ENCODE assay signal across 8 cellular contexts in the genomic region with DNA sequence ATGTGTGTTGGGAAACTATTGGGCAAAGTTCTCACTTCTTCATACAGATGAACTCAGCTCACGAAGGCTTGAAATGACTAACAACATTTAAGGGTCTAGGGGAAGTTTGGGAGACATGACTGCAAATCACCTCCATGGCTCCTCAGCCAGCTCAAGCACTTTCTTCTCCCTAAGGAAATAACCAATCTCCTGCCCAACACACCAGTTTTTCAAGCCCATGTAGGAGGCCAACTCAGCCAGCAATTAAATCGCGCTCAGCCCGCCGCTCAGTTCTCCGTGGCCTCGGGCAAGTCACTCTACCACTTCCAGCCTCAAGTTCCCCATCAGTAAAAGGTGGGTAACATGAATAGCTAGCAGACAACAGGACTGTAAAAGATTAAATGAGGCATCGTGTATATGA. TPM values are rescaled to one million over a fixed set of nuclear protein-coding genes. Genes with fewer than 3 reads are reported as not detected.
DNase-seq lines count a peak whose midpoint lies in the region; ATAC-seq and TF ChIP-seq lines count a peak whose summit lies in the region.

No MANE protein-coding gene starts in this region.

- peaks cover 17% of the 10 kb centered on the region; the same call in 1 of the 2 replicates for H4K20me1 ChIP-seq in Karpas-422 (ENCODE audit: insufficient read depth, low read depth, low read length)

- ATAC-seq in thoracic aorta (ENCODE audit: insufficient number of reproducible peaks, low FRiP score, low read depth) (no peak), HG02981 (IDR thresholded peaks at IDR 0.05; ENCODE audit: unreplicated experiment) (no peak), GM21529 (IDR thresholded peaks at IDR 0.05; ENCODE audit: unreplicated experiment) (no peak)

- TF ChIP-seq RAD21 in liver (IDR thresholded peaks at IDR 0.05), result no peak

- peaks cover 24% of the 10 kb centered on the region; the same call in 1 of the 2 replicates for H3K36me3 ChIP-seq in Karpas-422 (ENCODE audit: insufficient read depth, low read length)
- peaks cover 0 to 6% (median 0%) of the 10 kb centered on the region in 4 donors for H3K36me3 ChIP-seq in liver (ENCODE audit: control insufficient read depth in 4 of 4, insufficient read depth in 3 of 4, low read depth in 1 of 4, low read length in 3 of 4)
- peaks cover 3% of the 10 kb centered on the region for H3K36me3 ChIP-seq in thoracic aorta

- H3K4me2 ChIP-seq in Karpas-422 (ENCODE audit: low read depth, low read length, poor library complexity, severe bottlenecking), result peak overlapping the region; percentile 77

- H3K4me1 ChIP-seq in Karpas-422 (ENCODE audit: low read length) (peaks cover 28% of the 10 kb centered on the region), liver (ENCODE audit: control insufficient read depth in 4 of 4, insufficient read depth in 4 of 4, low read length in 3 of 4) (peaks cover 6 to 43% (median 31%) of the 10 kb centered on the region in 4 donors), thoracic aorta (ENCODE audit: control insufficient read depth in 1 of 2, low read depth in 2 of 2) (peaks cover 38 to 57% of the 10 kb centered on the region in 2 donors)

- WGBS in liver, result under 1% methylated on average over 8 of the region's 8 CpGs

- peak overlapping the region; percentile 82 for H3K4me3 ChIP-seq in Karpas-422 (ENCODE audit: low read length)
- peak overlapping the region; percentile 86 for H3K4me3 ChIP-seq in astrocyte of the cerebellum (ENCODE audit: low read depth, low read length)
- peak overlapping the region; percentile 69 to 96 (median 86) for H3K4me3 ChIP-seq in liver (ENCODE audit: low read depth in 1 of 3, low read length in 3 of 3)
- H3K4me3 ChIP-seq in thoracic aorta, result peak overlapping the region; percentile 93

- no peaks in the 10 kb centered on the region for H3K27me3 ChIP-seq in Karpas-422 (ENCODE audit: low read length)
- no peaks in the 10 kb centered on the region for H3K27me3 ChIP-seq in liver (ENCODE audit: control insufficient read depth in 4 of 4, insufficient read depth in 4 of 4, low read length in 3 of 4)
- H3K27me3 ChIP-seq in thoracic aorta (replicated peaks; ENCODE audit: insufficient read depth), result no peaks in the 10 kb centered on the region

- H3K9me3 ChIP-seq in Karpas-422 (ENCODE audit: low read length) (no peaks in the 10 kb centered on the region), liver (ENCODE audit: control insufficient read depth in 4 of 4, low read length in 3 of 4) (no peaks in the 10 kb centered on the region), thoracic aorta (no peaks in the 10 kb centered on the region)

- peak overlapping the region; percentile 23; the same call in 1 of the 2 replicates for H2AFZ ChIP-seq in Karpas-422 (ENCODE audit: low read length)

- H3K9me2 ChIP-seq in Karpas-422 (replicated peaks; ENCODE audit: insufficient read depth, low read length), result no peaks in the 10 kb centered on the region

- peak overlapping the region; percentile 90 for H3K9ac ChIP-seq in Karpas-422 (ENCODE audit: low read length)
- H3K9ac ChIP-seq in liver (ENCODE audit: low read depth in 1 of 2, low read length in 2 of 2), result peak overlapping the region; percentile 68 to 87

- DNase-seq in Daoy (ENCODE audit: low read depth), result peak; percentile 30
- no peak for DNase-seq in Karpas-422
- no peak for DNase-seq in astrocyte of the cerebellum (ENCODE audit: low read depth)
- DNase-seq in thoracic aorta (ENCODE audit: low spot score), result no peak
- no peak for DNase-seq in KBM-7

- H3K27ac ChIP-seq in Karpas-422 (ENCODE audit: low read length), result peak overlapping the region; percentile 84
- peak overlapping the region; percentile 89 to 98 for H3K27ac ChIP-seq in liver (ENCODE audit: low read depth in 1 of 2, low read length in 2 of 2)
- H3K27ac ChIP-seq in thoracic aorta, result peak overlapping the region; percentile 88 to 91

- in situ Hi-C loops in astrocyte of the cerebellum (cut with HindIII; ENCODE audit: low sequenced_read_pairs), result no loop called here
- in situ Hi-C loops in KBM-7 (cut with MboI; ENCODE audit: low pct_unique_long_range_greater_than_20kb, low sequenced_read_pairs), result no loop called here

- no peak for TF ChIP-seq CTCF in astrocyte of the cerebellum (IDR thresholded peaks at IDR 0.05; ENCODE audit: low read depth, low read length, missing control alignments)
- no peak for TF ChIP-seq CTCF in liver (IDR thresholded peaks at IDR 0.05; ENCODE audit: low read depth, low read length, missing input control)
- TF ChIP-seq CTCF in thoracic aorta (IDR thresholded peaks at IDR 0.05), result no peak

- H3K79me2 ChIP-seq in Karpas-422 (ENCODE audit: low read length), result peaks cover 54% of the 10 kb centered on the region

TF ChIP-seq in liver, 16 proteins besides CTCF, POLR2A, EP300 and RAD21:
- TF ChIP-seq HNF4G (IDR thresholded peaks at IDR 0.05) (no peak), FOXA1 (IDR thresholded peaks at IDR 0.05) (no peak), NR2F2 (IDR thresholded peaks at IDR 0.05) (no peak), HNF4A (conservative IDR thresholded peaks at IDR 0.05) (no peak), RXRA (IDR thresholded peaks at IDR 0.05) (no peak), JUND (IDR thresholded peaks at IDR 0.05) (no peak), TAF1 (conservative IDR thresholded peaks at IDR 0.05) (no peak), GABPA (IDR thresholded peaks at IDR 0.05 in 1 of 2, conservative IDR thresholded peaks at IDR 0.05 in 1 of 2) (no peak), EGR1 (IDR thresholded peaks at IDR 0.05; ENCODE audit: low read depth in 2 of 2) (no peak), FOXA2 (IDR thresholded peaks at IDR 0.05) (no peak), YY1 (IDR thresholded peaks at IDR 0.05) (no peak)
- TF ChIP-seq, protein P1, sequence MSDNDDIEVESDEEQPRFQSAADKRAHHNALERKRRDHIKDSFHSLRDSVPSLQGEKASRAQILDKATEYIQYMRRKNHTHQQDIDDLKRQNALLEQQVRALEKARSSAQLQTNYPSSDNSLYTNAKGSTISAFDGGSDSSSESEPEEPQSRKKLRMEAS (IDR thresholded peaks at IDR 0.05), result no peak
- TF ChIP-seq, protein P2, sequence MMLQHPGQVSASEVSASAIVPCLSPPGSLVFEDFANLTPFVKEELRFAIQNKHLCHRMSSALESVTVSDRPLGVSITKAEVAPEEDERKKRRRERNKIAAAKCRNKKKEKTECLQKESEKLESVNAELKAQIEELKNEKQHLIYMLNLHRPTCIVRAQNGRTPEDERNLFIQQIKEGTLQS (IDR thresholded peaks at IDR 0.05), result no peak
- TF ChIP-seq, protein P3, sequence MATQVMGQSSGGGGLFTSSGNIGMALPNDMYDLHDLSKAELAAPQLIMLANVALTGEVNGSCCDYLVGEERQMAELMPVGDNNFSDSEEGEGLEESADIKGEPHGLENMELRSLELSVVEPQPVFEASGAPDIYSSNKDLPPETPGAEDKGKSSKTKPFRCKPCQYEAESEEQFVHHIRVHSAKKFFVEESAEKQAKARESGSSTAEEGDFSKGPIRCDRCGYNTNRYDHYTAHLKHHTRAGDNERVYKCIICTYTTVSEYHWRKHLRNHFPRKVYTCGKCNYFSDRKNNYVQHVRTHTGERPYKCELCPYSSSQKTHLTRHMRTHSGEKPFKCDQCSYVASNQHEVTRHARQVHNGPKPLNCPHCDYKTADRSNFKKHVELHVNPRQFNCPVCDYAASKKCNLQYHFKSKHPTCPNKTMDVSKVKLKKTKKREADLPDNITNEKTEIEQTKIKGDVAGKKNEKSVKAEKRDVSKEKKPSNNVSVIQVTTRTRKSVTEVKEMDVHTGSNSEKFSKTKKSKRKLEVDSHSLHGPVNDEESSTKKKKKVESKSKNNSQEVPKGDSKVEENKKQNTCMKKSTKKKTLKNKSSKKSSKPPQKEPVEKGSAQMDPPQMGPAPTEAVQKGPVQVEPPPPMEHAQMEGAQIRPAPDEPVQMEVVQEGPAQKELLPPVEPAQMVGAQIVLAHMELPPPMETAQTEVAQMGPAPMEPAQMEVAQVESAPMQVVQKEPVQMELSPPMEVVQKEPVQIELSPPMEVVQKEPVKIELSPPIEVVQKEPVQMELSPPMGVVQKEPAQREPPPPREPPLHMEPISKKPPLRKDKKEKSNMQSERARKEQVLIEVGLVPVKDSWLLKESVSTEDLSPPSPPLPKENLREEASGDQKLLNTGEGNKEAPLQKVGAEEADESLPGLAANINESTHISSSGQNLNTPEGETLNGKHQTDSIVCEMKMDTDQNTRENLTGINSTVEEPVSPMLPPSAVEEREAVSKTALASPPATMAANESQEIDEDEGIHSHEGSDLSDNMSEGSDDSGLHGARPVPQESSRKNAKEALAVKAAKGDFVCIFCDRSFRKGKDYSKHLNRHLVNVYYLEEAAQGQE (IDR thresholded peaks at IDR 0.05), result no peak
TF ChIP-seq in liver: peak in this region for 0.

RNA-seq across cellular contexts. Expression of a gene that starts 0.8 kb away (rescaled TPM):
- total RNA-seq in Daoy (2014; rRNA removed; shearing (Covaris generic)), result 29.3 and 39.9 TPM in 2 replicates
- total RNA-seq in Karpas-422 (2014; rRNA removed; shearing (Covaris generic); ENCODE audit: low replicate concordance), result 28.7 and 39.2 TPM in 2 replicates
- total RNA-seq in liver, result 10 to 100 TPM; 18.1 to 22.5 TPM
- polyA plus RNA-seq in liver, result 10 to 100 TPM; 14.6 to 18.0 TPM
- 10 to 100 TPM; 38.2 to 38.7 TPM for total RNA-seq in thoracic aorta

RNA-seq across cellular contexts. Expression of a gene that starts 26.5 kb away (rescaled TPM):
- total RNA-seq in Daoy (2014; rRNA removed; shearing (Covaris generic)), result not detected in 2 replicates
- not detected in 2 replicates for total RNA-seq in Karpas-422 (2014; rRNA removed; shearing (Covaris generic); ENCODE audit: low replicate concordance)
- total RNA-seq in liver (under 1 TPM in 1 of 2 donors, not detected in 1; 0.84 TPM), thoracic aorta (not detected)
- polyA plus RNA-seq in liver, result 1 to 10 TPM in 1 of 2 donors, not detected in 1; 1.1 TPM

RNA-seq across cellular contexts. Expression of a gene that starts 35.3 kb away (rescaled TPM):
- total RNA-seq in Daoy (2014; rRNA removed; shearing (Covaris generic)), result 34.8 and 41.4 TPM in 2 replicates
- 27.5 and 30.1 TPM in 2 replicates for total RNA-seq in Karpas-422 (2014; rRNA removed; shearing (Covaris generic); ENCODE audit: low replicate concordance)
- total RNA-seq in liver (10 to 100 TPM; 49.4 to 71.1 TPM), thoracic aorta (100 to 1,000 TPM; 209 to 606 TPM)
- polyA plus RNA-seq in liver, result 100 to 1,000 TPM; 197 to 210 TPM
